19 cellular contexts compared by ENCODE assay signal in the genomic region with DNA sequence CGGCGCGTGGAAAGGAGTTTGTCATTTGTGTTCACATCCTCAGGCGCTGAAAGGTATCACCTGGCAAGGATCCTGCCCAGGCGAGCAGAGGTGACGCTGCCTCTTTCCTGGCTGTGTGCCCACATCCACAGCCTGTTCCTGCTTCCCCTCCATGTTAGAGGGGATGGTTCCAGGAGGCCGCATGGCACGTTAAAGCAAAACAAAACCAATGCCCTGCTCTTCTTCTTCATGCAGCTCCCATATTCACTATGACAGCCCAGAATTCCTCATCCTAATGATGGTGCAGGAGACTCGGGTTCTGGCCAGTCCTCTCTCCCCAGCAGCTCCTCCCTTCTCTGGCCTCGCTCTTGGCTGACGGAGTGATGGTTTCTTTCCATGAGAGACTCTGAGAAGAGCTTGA.
DNase-seq lines count a peak whose midpoint lies in the region; ATAC-seq and TF ChIP-seq lines count a peak whose summit lies in the region.
"Had no signal": no experiment of that assay in that cellular context is flagged by ENCODE, and none has a peak within 500 bp of the region (broad histone marks: within the 10 kb centered on the region; RNA-seq: fewer than 3 reads in every experiment).

No MANE protein-coding gene starts in this region.

- intact Hi-C loops in right cardiac atrium (cut with DNase I), result loop anchor here in 1 of 4 donors (5.0 kb wide), 1 partner anchor 280 kb away; no protein-coding TSS in a partner anchor

- DNase-seq in NCI-H2081 (lab: John Stamatoyannopoulos, UW) (peak; percentile 55 to 83), NCI-H2081 treated with DMSO at 0.1 percent for 48 hours (lab: John Stamatoyannopoulos, UW) (no peak), SK-N-SH (peak; percentile 58), right cardiac atrium (peak; percentile 76 to 88 (median 87)), thoracic aorta (ENCODE audit: low spot score) (no peak)
- no peak for DNase-seq in stimulated activated naive B cell treated with anti-CD40 and anti-IgM and Interleukin-4, amounts not matched to agents 10 μg/mL and 1 μg/mL and 100 μg/mL, for 72 hours
- DNase-seq: activated naive CD8-positive, alpha-beta T cell treated with anti-CD3 and anti-CD28 coated beads, Interleukin-2, amount 50 U/mL, for 24 hours; activated T-cell treated with anti-CD3 and anti-CD28 coated beads, Interleukin-2, amount 50 U/mL, for 24 hours; erythroblast; GF-D8; left lung; right lobe of liver had no signal

- H3K79me2 ChIP-seq in SK-N-SH (ENCODE audit: insufficient read depth), result no peaks in the 10 kb centered on the region

- peaks cover 0 to 1% of the 10 kb centered on the region in 2 donors for H3K9me3 Mint-ChIP-seq in stimulated activated naive B cell treated with anti-CD40 and anti-IgM and Interleukin-4, amounts not matched to agents 10 μg/mL and 1 μg/mL and 100 μg/mL, for 72 hours
- H3K9me3 Mint-ChIP-seq: activated naive CD8-positive, alpha-beta T cell treated with anti-CD3 and anti-CD28 coated beads, Interleukin-2, amount 50 U/mL, for 24 hours; nephron; stimulated activated effector memory CD8-positive, alpha-beta T cell treated with anti-CD3 and anti-CD28 coated beads, Interleukin-12 subunit alpha, Interleukin-12 subunit beta, amount 100 ng/mL, for 72 hours had no signal

- TF ChIP-seq CTCF in SK-N-SH (IDR thresholded peaks at IDR 0.05) (no peak), thoracic aorta (IDR thresholded peaks at IDR 0.05) (no peak)

- H3K4me3 ChIP-seq in SK-N-SH (ENCODE audit: low read depth in 2 of 2, low read length in 1 of 2) (no peak overlapping the region), right cardiac atrium (ENCODE audit: low read length) (no peak overlapping the region), thoracic aorta (peak overlapping the region; percentile 63)
- H3K4me3 ChIP-seq: A549, left lung, right lobe of liver, vagina had no signal

- H2AFZ ChIP-seq in SK-N-SH (ENCODE audit: low read depth), result peak overlapping the region; percentile 90; the same call in 1 of the 2 replicates

- H3K27me3 ChIP-seq in SK-N-SH (ENCODE audit: insufficient read depth) (no peaks in the 10 kb centered on the region), right cardiac atrium (ENCODE audit: control insufficient read depth, insufficient read depth) (no peaks in the 10 kb centered on the region), thoracic aorta (replicated peaks; ENCODE audit: insufficient read depth) (no peaks in the 10 kb centered on the region)
- H3K27me3 ChIP-seq: left lung, right lobe of liver, vagina had no signal

- H3K9me3 ChIP-seq in SK-N-SH, result no peaks in the 10 kb centered on the region
- no peaks in the 10 kb centered on the region for H3K9me3 ChIP-seq in right cardiac atrium (ENCODE audit: control insufficient read depth, low read length)
- no peaks in the 10 kb centered on the region for H3K9me3 ChIP-seq in thoracic aorta
- H3K9me3 ChIP-seq: A549, left lung, right lobe of liver, vagina had no signal

- H3K9ac ChIP-seq in SK-N-SH, result no peak overlapping the region

- CTCF ChIA-PET in SK-N-SH (lab: Yijun Ruan, JAX), result no interaction called here

- peak; percentile 29 to 62; a peak in 1 of 4 replicates for TF ChIP-seq EP300 in SK-N-SH (IDR thresholded peaks at IDR 0.05; ENCODE audit: borderline replicate concordance in 1 of 2, low read depth in 1 of 2, low read length in 1 of 2)

- H3K4me1 ChIP-seq in SK-N-SH (ENCODE audit: control insufficient read depth in 1 of 2, insufficient read depth in 2 of 2, low read depth in 1 of 2, low read length in 1 of 2) (peaks cover 16 to 17% of the 10 kb centered on the region in 2 experiments; a peak in 3 of 4 replicates), right cardiac atrium (ENCODE audit: control insufficient read depth, insufficient read depth, low read length) (peaks cover 2% of the 10 kb centered on the region), thoracic aorta (ENCODE audit: control insufficient read depth in 1 of 2, low read depth in 2 of 2) (peaks cover 0 to 4% of the 10 kb centered on the region in 2 donors)
- H3K4me1 ChIP-seq: left lung, right lobe of liver, vagina had no signal

- H3K36me3 ChIP-seq in SK-N-SH (replicated peaks in 1 of 2; ENCODE audit: control insufficient read depth in 1 of 2, insufficient read depth in 2 of 2, low read length in 1 of 2), result no peaks in the 10 kb centered on the region
- H3K36me3 ChIP-seq in thoracic aorta, result no peaks in the 10 kb centered on the region
- H3K36me3 ChIP-seq: left lung, right lobe of liver, vagina had no signal

- H3K27ac ChIP-seq in SK-N-SH (ENCODE audit: low read depth in 2 of 2, low read length in 1 of 2), result peak overlapping the region; percentile 30 to 53; a peak in 3 of 4 replicates
- peak overlapping the region; percentile 3 for H3K27ac ChIP-seq in right cardiac atrium (ENCODE audit: low read length)
- no peak overlapping the region for H3K27ac ChIP-seq in thoracic aorta
- H3K27ac ChIP-seq: A549, left lung, right lobe of liver, vagina had no signal

- no peak overlapping the region for H3K4me3 Mint-ChIP-seq in stimulated activated naive B cell treated with anti-CD40 and anti-IgM and Interleukin-4, amounts not matched to agents 10 μg/mL and 1 μg/mL and 100 μg/mL, for 72 hours
- H3K4me3 Mint-ChIP-seq: activated naive CD8-positive, alpha-beta T cell treated with anti-CD3 and anti-CD28 coated beads, Interleukin-2, amount 50 U/mL, for 24 hours; activated T-cell treated with anti-CD3 and anti-CD28 coated beads, Interleukin-2, amount 50 U/mL, for 24 hours; nephron; stimulated activated effector memory CD8-positive, alpha-beta T cell treated with anti-CD3 and anti-CD28 coated beads, Interleukin-12 subunit alpha, Interleukin-12 subunit beta, amount 100 ng/mL, for 72 hours had no signal

- no peaks in the 10 kb centered on the region for H3K4me1 Mint-ChIP-seq in stimulated activated naive B cell treated with anti-CD40 and anti-IgM and Interleukin-4, amounts not matched to agents 10 μg/mL and 1 μg/mL and 100 μg/mL, for 72 hours
- H3K4me1 Mint-ChIP-seq: activated naive CD8-positive, alpha-beta T cell treated with anti-CD3 and anti-CD28 coated beads, Interleukin-2, amount 50 U/mL, for 24 hours; stimulated activated effector memory CD8-positive, alpha-beta T cell treated with anti-CD3 and anti-CD28 coated beads, Interleukin-12 subunit alpha, Interleukin-12 subunit beta, amount 100 ng/mL, for 72 hours had no signal

- POLR2A ChIA-PET in SK-N-SH (lab: Yijun Ruan, JAX), result no interaction called here

- H3F3A ChIP-seq in SK-N-SH (replicated peaks; ENCODE audit: insufficient read depth), result peaks cover 6% of the 10 kb centered on the region

- H3K36me3 Mint-ChIP-seq in stimulated activated naive B cell treated with anti-CD40 and anti-IgM and Interleukin-4, amounts not matched to agents 10 μg/mL and 1 μg/mL and 100 μg/mL, for 72 hours, result no peaks in the 10 kb centered on the region
- H3K36me3 Mint-ChIP-seq: stimulated activated effector memory CD8-positive, alpha-beta T cell treated with anti-CD3 and anti-CD28 coated beads, Interleukin-12 subunit alpha, Interleukin-12 subunit beta, amount 100 ng/mL, for 72 hours had no signal

- no peak for TF ChIP-seq RAD21 in SK-N-SH (IDR thresholded peaks at IDR 0.05; ENCODE audit: low read length)

- H3K4me2 ChIP-seq in SK-N-SH, result no peak overlapping the region
- H3K4me2 ChIP-seq: A549 had no signal

- H3K27me3 Mint-ChIP-seq in stimulated activated naive B cell treated with anti-CD40 and anti-IgM and Interleukin-4, amounts not matched to agents 10 μg/mL and 1 μg/mL and 100 μg/mL, for 72 hours, result no peaks in the 10 kb centered on the region
- H3K27me3 Mint-ChIP-seq: activated naive CD8-positive, alpha-beta T cell treated with anti-CD3 and anti-CD28 coated beads, Interleukin-2, amount 50 U/mL, for 24 hours; activated T-cell treated with anti-CD3 and anti-CD28 coated beads, Interleukin-2, amount 50 U/mL, for 24 hours had no signal

- H3K9me2 ChIP-seq in SK-N-SH, result no peaks in the 10 kb centered on the region

- WGBS in SK-N-SH (ENCODE audit: low lambda C conversion rate), result 37% methylated on average over 11 of the region's 11 CpGs
- WGBS in right cardiac atrium, result 30% methylated on average over 11 of the region's 11 CpGs

- H4K20me1 ChIP-seq in SK-N-SH (ENCODE audit: insufficient read depth), result no peaks in the 10 kb centered on the region

- ATAC-seq in right cardiac atrium (peak; percentile 83 to 84), thoracic aorta (ENCODE audit: insufficient number of reproducible peaks, low FRiP score, low read depth) (no peak), GM19023 (IDR thresholded peaks at IDR 0.05; ENCODE audit: unreplicated experiment) (no peak), HG02623 (IDR thresholded peaks at IDR 0.05; ENCODE audit: unreplicated experiment) (no peak)
- no peak for ATAC-seq in stimulated activated naive B cell treated with anti-CD40 and anti-IgM and Interleukin-4, amounts not matched to agents 10 μg/mL and 1 μg/mL and 100 μg/mL, for 72 hours (replicated peaks)
- ATAC-seq: A549; activated naive CD8-positive, alpha-beta T cell treated with anti-CD3 and anti-CD28 coated beads, Interleukin-2, amount 50 U/mL, for 24 hours; HepG2; left lung; right lobe of liver; stimulated activated effector memory CD8-positive, alpha-beta T cell treated with anti-CD3 and anti-CD28 coated beads, Interleukin-12 subunit alpha, Interleukin-12 subunit beta, amount 100 ng/mL, for 72 hours had no signal

- H3K27ac Mint-ChIP-seq in stimulated activated naive B cell treated with anti-CD40 and anti-IgM and Interleukin-4, amounts not matched to agents 10 μg/mL and 1 μg/mL and 100 μg/mL, for 72 hours, result no peak overlapping the region
- H3K27ac Mint-ChIP-seq: activated naive CD8-positive, alpha-beta T cell treated with anti-CD3 and anti-CD28 coated beads, Interleukin-2, amount 50 U/mL, for 24 hours; activated T-cell treated with anti-CD3 and anti-CD28 coated beads, Interleukin-2, amount 50 U/mL, for 24 hours; stimulated activated effector memory CD8-positive, alpha-beta T cell treated with anti-CD3 and anti-CD28 coated beads, Interleukin-12 subunit alpha, Interleukin-12 subunit beta, amount 100 ng/mL, for 72 hours had no signal

TF ChIP-seq in SK-N-SH, 30 proteins besides CTCF, POLR2A, EP300 and RAD21 (continues in another document):
- TF ChIP-seq MEF2A (IDR thresholded peaks at IDR 0.05; ENCODE audit: borderline replicate concordance, low read depth) (no peak), SIN3A (IDR thresholded peaks at IDR 0.05; ENCODE audit: borderline replicate concordance, low read depth, low read length) (peak; percentile 63; the same call in 1 of the 2 replicates), SMC3 (IDR thresholded peaks at IDR 0.05; ENCODE audit: low read depth, low read length) (no peak), EZH2phosphoT487 (IDR thresholded peaks at IDR 0.05; ENCODE audit: borderline replicate concordance, low read depth) (no peak), MXI1 (IDR thresholded peaks at IDR 0.05; ENCODE audit: low read depth, low read length) (no peak), FOSL2 (IDR thresholded peaks at IDR 0.05; ENCODE audit: borderline replicate concordance, low read depth) (no peak), GABPA (IDR thresholded peaks at IDR 0.05; ENCODE audit: low read depth) (no peak), NRF1 (IDR thresholded peaks at IDR 0.05; ENCODE audit: low read depth, low read length) (no peak)

Comparison
In these comparisons a context has a peak if more than half of its experiments do, and no peak if none do; other contexts are left out.
1. DNase-seq: peak in NCI-H2081 (2 of 2), SK-N-SH (single experiment) and right cardiac atrium (3 of 3); none in NCI-H2081 treated with DMSO at 0.1 percent for 48 hours (single experiment), thoracic aorta (single experiment) and stimulated activated naive B cell treated with anti-CD40 and anti-IgM and Interleukin-4, amounts not matched to agents 10 μg/mL and 1 μg/mL and 100 μg/mL, for 72 hours (single experiment).
2. H3K27ac ChIP-seq: peak in SK-N-SH (2 of 2) and right cardiac atrium (single experiment); none in thoracic aorta (0 of 2).
3. ATAC-seq: peak in right cardiac atrium (2 of 2); none in thoracic aorta (single experiment), GM19023 (single experiment), HG02623 (single experiment) and stimulated activated naive B cell treated with anti-CD40 and anti-IgM and Interleukin-4, amounts not matched to agents 10 μg/mL and 1 μg/mL and 100 μg/mL, for 72 hours (0 of 2).